ENCODE assay signal across 13 cellular contexts in the genomic region with DNA sequence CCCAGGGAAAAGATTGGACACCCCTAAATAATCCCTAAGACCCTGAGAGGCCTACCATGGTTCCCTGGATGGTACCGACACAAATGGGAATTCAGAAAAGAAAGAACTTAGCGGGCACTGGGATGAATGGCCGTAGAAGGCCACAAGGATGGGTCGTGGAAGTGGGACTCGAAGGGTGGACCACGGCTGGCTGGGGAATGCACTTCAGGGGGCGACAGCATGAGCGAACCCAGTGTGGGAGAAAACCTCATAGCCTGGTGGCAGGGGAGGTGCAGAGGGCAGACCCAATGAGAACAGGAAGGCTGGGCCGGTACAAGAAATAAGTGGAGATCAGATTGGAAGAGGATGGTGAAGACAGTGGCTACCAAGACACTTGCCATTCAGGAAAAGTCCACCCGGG. TPM values are rescaled to one million over a fixed set of nuclear protein-coding genes. Genes with fewer than 3 reads are reported as not detected.
DNase-seq lines count a peak whose midpoint lies in the region; ATAC-seq and TF ChIP-seq lines count a peak whose summit lies in the region.
"Had no signal": no experiment of that assay in that cellular context is flagged by ENCODE, and none has a peak within 500 bp of the region (broad histone marks: within the 10 kb centered on the region; RNA-seq: fewer than 3 reads in every experiment).

No MANE protein-coding gene starts in this region.

- peaks cover 18 to 71% (median 58%) of the 10 kb centered on the region in 9 donors for H3K4me1 ChIP-seq in heart right ventricle
- peaks cover 10 to 51% (median 26%) of the 10 kb centered on the region in 3 donors for H3K4me1 ChIP-seq in esophagus squamous epithelium
- H3K4me1 ChIP-seq in trophoblast cell (ENCODE audit: control insufficient read depth in 1 of 2, insufficient read depth in 2 of 2, low read length in 2 of 2) = peaks cover 8 to 10% of the 10 kb centered on the region in 2 experiments

- DNase-seq in heart right ventricle = no peak
- no peak for DNase-seq in left ventricle myocardium superior
- DNase-seq in esophagus squamous epithelium (lab: John Stamatoyannopoulos, UW) = no peak
- DNase-seq in trophoblast cell = no peak
- DNase-seq in NCI-H1436 (lab: John Stamatoyannopoulos, UW) = no peak
- DNase-seq in NCI-H2171 (lab: John Stamatoyannopoulos, UW) = no peak
- DNase-seq in kidney glomerular epithelial cell (lab: John Stamatoyannopoulos, UW) = no peak
- DNase-seq in activated T-cell treated with anti-CD3 and anti-CD28 coated beads, Interleukin-2, amount 50 U/mL, for 48 hours = no peak
- DNase-seq: activated T-cell treated with anti-CD3 and anti-CD28 coated beads, Interleukin-2, amount 50 U/mL, for 4 hours; DMS79 treated with DMSO at 0.1 percent for 48 hours; midbrain; NK-92 treated with Interleukin-12 subunit alpha and Interleukin-12 subunit beta, amount 100 ng/mL, for 24 hours had no signal

- ATAC-seq in heart right ventricle (peak in 1 of 8 donors; percentile 38), left ventricle myocardium superior (no peak)
- ATAC-seq: activated CD4-positive, CD25-positive, alpha-beta regulatory T cell treated with anti-CD3 and anti-CD28 coated beads, Interleukin-2, amount 50 U/mL, for 24 hours; activated T-cell treated with anti-CD3 and anti-CD28 coated beads, Interleukin-2, amount 50 U/mL, for 4 hours had no signal

- no peak overlapping the region for H3K18ac ChIP-seq in trophoblast cell (ENCODE audit: low read length)

- H3K23ac ChIP-seq in trophoblast cell (ENCODE audit: low read length) = peak overlapping the region; percentile 70

- no peak overlapping the region for H2BK5ac ChIP-seq in trophoblast cell (ENCODE audit: low read depth, low read length, poor library complexity)

- H3K27ac ChIP-seq in heart right ventricle (peak overlapping the region; percentile 52 to 86 (median 76)), esophagus squamous epithelium (peak overlapping the region; percentile 52 to 85 (median 84)), trophoblast cell (ENCODE audit: low read depth, low read length) (no peak overlapping the region)

- no peak overlapping the region for H4K8ac ChIP-seq in trophoblast cell (ENCODE audit: low read depth, low read length)

- peak overlapping the region; percentile 3 for H2AFZ ChIP-seq in trophoblast cell (ENCODE audit: insufficient read depth, low read length, poor library complexity)

- H3K36me3 ChIP-seq in heart right ventricle = no peaks in the 10 kb centered on the region
- no peaks in the 10 kb centered on the region for H3K36me3 ChIP-seq in esophagus squamous epithelium
- H3K36me3 ChIP-seq in trophoblast cell (ENCODE audit: control insufficient read depth in 1 of 2, insufficient read depth in 2 of 2, low read length in 2 of 2) = peaks cover 10 to 12% of the 10 kb centered on the region in 2 experiments

- peak overlapping the region; percentile 65 for H3K4ac ChIP-seq in trophoblast cell (ENCODE audit: low read depth, low read length)

- H3K4me2 ChIP-seq in trophoblast cell (ENCODE audit: low read length) = no peak overlapping the region

- no peaks in the 10 kb centered on the region for H3K9me3 ChIP-seq in heart right ventricle
- H3K9me3 ChIP-seq in esophagus squamous epithelium = no peaks in the 10 kb centered on the region
- peaks cover 2% of the 10 kb centered on the region for H3K9me3 ChIP-seq in trophoblast cell (ENCODE audit: insufficient read depth, low read depth, low read length)

- 87 to 89% methylated on average over 10 of the region's 10 CpGs for WGBS in heart right ventricle, 2 donors
- 91 to 93% methylated on average over 8 to 10 of the region's 10 CpGs for WGBS in esophagus squamous epithelium, 2 donors
- no CpG with 5 or more reads among the region's 10 CpGs for WGBS in trophoblast cell (ENCODE audit: extremely low coverage, insufficient coverage, insufficient read length)

- H3K4me3 ChIP-seq in heart right ventricle = peak overlapping the region in 1 of 10 donors; percentile 13
- H3K4me3 ChIP-seq in esophagus squamous epithelium = no peak overlapping the region
- no peak overlapping the region for H3K4me3 ChIP-seq in trophoblast cell (ENCODE audit: low read depth, low read length)

- no peak overlapping the region for H4K91ac ChIP-seq in trophoblast cell (ENCODE audit: low read depth, low read length)

- no peak overlapping the region for H2AK5ac ChIP-seq in trophoblast cell (ENCODE audit: low read length)

- peaks cover 21% of the 10 kb centered on the region for H3K79me2 ChIP-seq in trophoblast cell (ENCODE audit: control insufficient read depth, insufficient read depth, low read length, poor library complexity)

- H2BK120ac ChIP-seq in trophoblast cell (ENCODE audit: insufficient read depth, low read length, poor library complexity) = no peak overlapping the region

- no peak overlapping the region for H4K12ac ChIP-seq in trophoblast cell (ENCODE audit: low read depth, low read length)

- no peaks in the 10 kb centered on the region for H3K27me3 ChIP-seq in heart right ventricle
- H3K27me3 ChIP-seq in esophagus squamous epithelium = no peaks in the 10 kb centered on the region
- H3K27me3 ChIP-seq in trophoblast cell (ENCODE audit: insufficient read depth, low read length) = no peaks in the 10 kb centered on the region

- no peak for TF ChIP-seq POLR2A in esophagus squamous epithelium (IDR thresholded peaks at IDR 0.05)

- TF ChIP-seq CTCF in heart right ventricle (IDR thresholded peaks at IDR 0.05) = no peak
- TF ChIP-seq CTCF in esophagus squamous epithelium (IDR thresholded peaks at IDR 0.05) = no peak

- H2BK12ac ChIP-seq in trophoblast cell (ENCODE audit: low read length) = no peak overlapping the region

- no peak overlapping the region for H3K14ac ChIP-seq in trophoblast cell (ENCODE audit: low read length)

- intact Hi-C loops in heart right ventricle (cut with DNase I) = no loop called here
- intact Hi-C loops in left ventricle myocardium superior (cut with micrococcal nuclease) = no loop called here
- intact Hi-C loops in esophagus squamous epithelium (cut with DNase I) = no loop called here

- H3K9ac ChIP-seq in trophoblast cell (ENCODE audit: low read length) = no peak overlapping the region

- H3K79me1 ChIP-seq in trophoblast cell (ENCODE audit: low read length) = no peaks in the 10 kb centered on the region

RNA-seq across cellular contexts. Expression of a gene that starts 28.7 kb away (rescaled TPM):
- 10 to 100 TPM; 16.2 to 46.1 (median 27.9) TPM for total RNA-seq in heart right ventricle
- 10 to 100 TPM in 1 of 2 donors, 1 to 10 TPM in 1; 9.7 to 10.9 TPM for polyA plus RNA-seq in heart right ventricle
- total RNA-seq in left ventricle myocardium superior = 25.1 TPM
- 10 to 100 TPM in 2 of 4 donors, 1 to 10 TPM in 2; 7.7 to 18.9 (median 10.7) TPM for total RNA-seq in esophagus squamous epithelium
- 33.1 and 34.6 TPM in 2 replicates for polyA plus RNA-seq in trophoblast cell (2013)
